Comparison of ENCODE assay signal across 36 cellular contexts in the genomic region with DNA sequence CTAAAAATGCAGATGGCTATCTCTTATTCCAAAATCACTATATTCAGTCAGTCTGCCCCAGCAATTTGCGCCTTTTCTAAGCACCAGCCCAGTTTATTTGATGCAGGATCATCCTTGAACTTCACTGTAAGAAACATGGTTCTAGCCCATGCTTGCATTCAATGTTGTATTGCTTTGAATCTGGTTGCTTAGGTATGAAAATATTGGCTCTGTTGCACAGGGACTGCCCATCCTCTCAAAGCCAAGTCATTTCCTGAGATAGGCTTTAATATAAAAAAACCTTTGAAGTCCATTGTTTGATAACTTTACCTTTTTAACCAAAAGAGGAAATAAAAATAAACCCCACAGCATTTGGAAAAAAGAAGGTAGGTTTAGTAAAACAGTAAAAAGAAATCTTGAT.
"Had no signal": no experiment of that assay in that cellular context is flagged by ENCODE, and none has a peak within 500 bp of the region (broad histone marks: within the 10 kb centered on the region; RNA-seq: fewer than 3 reads in every experiment).

No MANE protein-coding gene starts in this region.

- ATAC-seq: activated CD8-positive, alpha-beta memory T cell treated with anti-CD3 and anti-CD28 coated beads, Interleukin-2, amount 10 ng/mL, durations not matched to agents 7 days and 5 days; PC-3 had no signal

- H3K4me1 Mint-ChIP-seq: activated CD4-positive, alpha-beta memory T cell treated with anti-CD3 and anti-CD28 coated beads, Interleukin-2, amount 10 ng/mL, durations not matched to agents 7 days and 5 days; activated CD8-positive, alpha-beta memory T cell treated with anti-CD3 and anti-CD28 coated beads, Interleukin-2, amount 10 ng/mL, durations not matched to agents 7 days and 5 days; activated naive CD4-positive, alpha-beta T cell treated with anti-CD3 and anti-CD28 coated beads, Interleukin-2, amount 50 U/mL, for 24 hours; activated naive CD8-positive, alpha-beta T cell treated with anti-CD3 and anti-CD28 coated beads, Interleukin-2, amount 10 ng/mL, durations not matched to agents 7 days and 5 days had no signal

- H3K36me3 ChIP-seq: ascending aorta, cardiac muscle cell, MG63, Peyer's patch, SJSA1, WERI-Rb-1 had no signal

- H3K4me3 Mint-ChIP-seq: activated CD4-positive, alpha-beta memory T cell treated with anti-CD3 and anti-CD28 coated beads, Interleukin-2, amount 10 ng/mL, durations not matched to agents 7 days and 5 days; activated CD8-positive, alpha-beta memory T cell treated with anti-CD3 and anti-CD28 coated beads, Interleukin-2, amount 10 ng/mL, durations not matched to agents 7 days and 5 days; activated naive CD4-positive, alpha-beta T cell treated with anti-CD3 and anti-CD28 coated beads, Interleukin-2, amount 50 U/mL, for 24 hours; activated naive CD8-positive, alpha-beta T cell treated with anti-CD3 and anti-CD28 coated beads, Interleukin-2, amount 10 ng/mL, durations not matched to agents 7 days and 5 days; T-helper 1 cell treated with Interleukin-12 subunit alpha and Interleukin-12 subunit beta and Interleukin-4 antibody, amounts not matched to agents 30 μg/mL and 1 μg/mL, for 36 hours had no signal

- H3K27me3 ChIP-seq: ascending aorta, cardiac muscle cell, MG63, Peyer's patch, SJSA1 had no signal

- H3K27ac Mint-ChIP-seq: activated CD4-positive, alpha-beta memory T cell treated with anti-CD3 and anti-CD28 coated beads, Interleukin-2, amount 10 ng/mL, durations not matched to agents 7 days and 5 days; activated CD8-positive, alpha-beta memory T cell treated with anti-CD3 and anti-CD28 coated beads, Interleukin-2, amount 10 ng/mL, durations not matched to agents 7 days and 5 days; activated naive CD4-positive, alpha-beta T cell treated with anti-CD3 and anti-CD28 coated beads, Interleukin-2, amount 50 U/mL, for 24 hours; activated naive CD8-positive, alpha-beta T cell treated with anti-CD3 and anti-CD28 coated beads, Interleukin-2, amount 10 ng/mL, durations not matched to agents 7 days and 5 days; T-helper 1 cell treated with Interleukin-12 subunit alpha and Interleukin-12 subunit beta and Interleukin-4 antibody, amounts not matched to agents 30 μg/mL and 1 μg/mL, for 36 hours had no signal

- H3K27me3 Mint-ChIP-seq: activated CD4-positive, alpha-beta memory T cell treated with anti-CD3 and anti-CD28 coated beads, Interleukin-2, amount 10 ng/mL, durations not matched to agents 7 days and 5 days; activated naive CD4-positive, alpha-beta T cell treated with anti-CD3 and anti-CD28 coated beads, Interleukin-2, amount 50 U/mL, for 24 hours had no signal

- DNase-seq: activated CD4-positive, alpha-beta memory T cell treated with anti-CD3 and anti-CD28 coated beads, Interleukin-2, amount 10 ng/mL, durations not matched to agents 7 days and 5 days; activated CD4-positive, alpha-beta T cell treated with anti-CD3 and anti-CD28 coated beads for 1 hour; activated CD4-positive, alpha-beta T cell treated with anti-CD3 and anti-CD28 coated beads for 48 hours; activated CD4-positive, CD25-positive, alpha-beta regulatory T cell; activated CD8-positive, alpha-beta memory T cell treated with anti-CD3 and anti-CD28 coated beads for 24 hours; activated CD8-positive, alpha-beta memory T cell treated with anti-CD3 and anti-CD28 coated beads, Interleukin-2, amount 10 ng/mL, durations not matched to agents 7 days and 5 days; activated CD8-positive, alpha-beta memory T cell treated with anti-CD3 and anti-CD28 coated beads, Interleukin-2, amount 50 U/mL, for 48 hours; activated gamma-delta T cell; activated naive CD4-positive, alpha-beta T cell treated with Interleukin-2 at 50 U/mL for 16 hours; activated naive CD8-positive, alpha-beta T cell treated with anti-CD3 and anti-CD28 coated beads, Interleukin-2, amount 10 ng/mL, durations not matched to agents 7 days and 5 days; activated T-cell treated with anti-CD3 and anti-CD28 coated beads, Interleukin-2, amount 50 U/mL, for 48 hours; amygdala; cerebellar nuclear complex; Karpas-422; KBM-7; MG63; NCI-H1048; NCI-H1105 treated with DMSO at 0.1 percent for 48 hours; NCI-H1436; NCI-H1694; NCI-H1930; NCI-H345; NCI-H524 treated with DMSO at 0.1 percent for 48 hours; NK-92 treated with Interleukin-12 subunit alpha and Interleukin-12 subunit beta, amount 100 ng/mL, for 24 hours; PC-3; Peyer's patch; RPMI8226; SHP77 treated with DMSO at 0.1 percent for 48 hours; SK-N-SH; T-helper 9 cell; WERI-Rb-1 had no signal

- H3K9me3 Mint-ChIP-seq: activated CD4-positive, alpha-beta memory T cell treated with anti-CD3 and anti-CD28 coated beads, Interleukin-2, amount 10 ng/mL, durations not matched to agents 7 days and 5 days; activated naive CD4-positive, alpha-beta T cell treated with anti-CD3 and anti-CD28 coated beads, Interleukin-2, amount 50 U/mL, for 24 hours; activated naive CD8-positive, alpha-beta T cell treated with anti-CD3 and anti-CD28 coated beads, Interleukin-2, amount 10 ng/mL, durations not matched to agents 7 days and 5 days; T-helper 1 cell treated with Interleukin-12 subunit alpha and Interleukin-12 subunit beta and Interleukin-4 antibody, amounts not matched to agents 30 μg/mL and 1 μg/mL, for 36 hours had no signal

- H3K4me3 ChIP-seq: ascending aorta, cardiac muscle cell, MG63, Peyer's patch, SJSA1 had no signal

- H3K36me3 Mint-ChIP-seq: activated CD8-positive, alpha-beta memory T cell treated with anti-CD3 and anti-CD28 coated beads, Interleukin-2, amount 10 ng/mL, durations not matched to agents 7 days and 5 days; activated naive CD4-positive, alpha-beta T cell treated with anti-CD3 and anti-CD28 coated beads, Interleukin-2, amount 50 U/mL, for 24 hours; activated naive CD8-positive, alpha-beta T cell treated with anti-CD3 and anti-CD28 coated beads, Interleukin-2, amount 10 ng/mL, durations not matched to agents 7 days and 5 days had no signal

- H3K27ac ChIP-seq: ascending aorta, cardiac muscle cell, Peyer's patch, SJSA1, WERI-Rb-1 had no signal

- H3K4me1 ChIP-seq: ascending aorta had no signal

- H3K9me3 ChIP-seq: ascending aorta, MG63, Peyer's patch, SJSA1, SK-N-SH had no signal
